ENCODE assay signal across 28 cellular contexts in genomic region chr7:155800301-155800700, GRCh38. TPM values are rescaled to one million over a fixed set of nuclear protein-coding genes. Genes with fewer than 3 reads are reported as not detected.
"Had no signal": no experiment of that assay in that cellular context is flagged by ENCODE, and none has a peak within 500 bp of the region (broad histone marks: within the 10 kb centered on the region; RNA-seq: fewer than 3 reads in every experiment).

No MANE protein-coding gene starts in this region.

- H3K4me2 ChIP-seq: smooth muscle cell had no signal

- H3K36me3 ChIP-seq: colonic mucosa, esophagus muscularis mucosa, gastroesophageal sphincter, heart right ventricle, suprapubic skin, transverse colon, vagina had no signal

- ATAC-seq: foreskin keratinocyte; gastroesophageal sphincter; naive thymus-derived CD4-positive, alpha-beta T cell; sciatic nerve; stimulated activated naive CD8-positive, alpha-beta T cell treated with anti-CD3 and anti-CD28 coated beads, Interleukin-15, amount 100 ng/mL, for 72 hours had no signal

- H3K27ac ChIP-seq: colonic mucosa, esophagus muscularis mucosa, foreskin keratinocyte, gastroesophageal sphincter, heart right ventricle, suprapubic skin, transverse colon, vagina had no signal

- H3K9me3 ChIP-seq: colonic mucosa, esophagus muscularis mucosa, gastroesophageal sphincter, heart right ventricle, suprapubic skin, transverse colon, vagina had no signal

- DNase-seq: central memory CD4-positive, alpha-beta T cell; colonic mucosa; effector CD8-positive, alpha-beta T cell; heart right ventricle; immature natural killer cell; islet precursor cell; mammary epithelial cell; mesendoderm; naive thymus-derived CD4-positive, alpha-beta T cell; retina; stimulated activated CD4-positive, alpha-beta T cell treated with anti-CD3 and anti-CD28 coated beads, Interleukin-12 subunit alpha, Interleukin-12 subunit beta, amount 100 ng/mL, for 4 hours; stimulated activated CD4-positive, alpha-beta T cell treated with anti-CD3 and anti-CD28 coated beads, Interleukin-1b, Interleukin-23, amount 100 ng/mL, for 48 hours; stimulated activated CD4-positive, alpha-beta T cell treated with anti-CD3 and anti-CD28 coated beads, Interleukin-4, amount 100 ng/mL, for 1 hour; stimulated activated CD8-positive, alpha-beta memory T cell treated with anti-CD3 and anti-CD28 coated beads, Interleukin-4, amount 100 ng/mL, for 48 hours; stimulated activated naive CD4-positive, alpha-beta T cell; stimulated activated naive CD8-positive, alpha-beta T cell treated with anti-CD3 and anti-CD28 coated beads, Interleukin-15, amount 100 ng/mL, for 72 hours; transverse colon had no signal

- H3K4me3 ChIP-seq: colonic mucosa, esophagus muscularis mucosa, gastroesophageal sphincter, heart right ventricle, smooth muscle cell, suprapubic skin, transverse colon, vagina had no signal

- H3K4me1 ChIP-seq: foreskin keratinocyte had no signal

RNA-seq across cellular contexts. Expression of gene SHH, which starts 12.0 kb away (rescaled TPM):
- total RNA-seq: endothelial cell of umbilical vein; esophagus muscularis mucosa; heart right ventricle; lower leg skin; mammary epithelial cell; naive thymus-derived CD4-positive, alpha-beta T cell; neural crest cell; smooth muscle cell had no signal
- polyA plus RNA-seq: endothelial cell of umbilical vein; fibroblast of lung; heart right ventricle; immature natural killer cell; mammary epithelial cell; naive thymus-derived CD4-positive, alpha-beta T cell; smooth muscle cell had no signal
